Comparison of ENCODE assay signal across 1 cellular context in the genomic region with DNA sequence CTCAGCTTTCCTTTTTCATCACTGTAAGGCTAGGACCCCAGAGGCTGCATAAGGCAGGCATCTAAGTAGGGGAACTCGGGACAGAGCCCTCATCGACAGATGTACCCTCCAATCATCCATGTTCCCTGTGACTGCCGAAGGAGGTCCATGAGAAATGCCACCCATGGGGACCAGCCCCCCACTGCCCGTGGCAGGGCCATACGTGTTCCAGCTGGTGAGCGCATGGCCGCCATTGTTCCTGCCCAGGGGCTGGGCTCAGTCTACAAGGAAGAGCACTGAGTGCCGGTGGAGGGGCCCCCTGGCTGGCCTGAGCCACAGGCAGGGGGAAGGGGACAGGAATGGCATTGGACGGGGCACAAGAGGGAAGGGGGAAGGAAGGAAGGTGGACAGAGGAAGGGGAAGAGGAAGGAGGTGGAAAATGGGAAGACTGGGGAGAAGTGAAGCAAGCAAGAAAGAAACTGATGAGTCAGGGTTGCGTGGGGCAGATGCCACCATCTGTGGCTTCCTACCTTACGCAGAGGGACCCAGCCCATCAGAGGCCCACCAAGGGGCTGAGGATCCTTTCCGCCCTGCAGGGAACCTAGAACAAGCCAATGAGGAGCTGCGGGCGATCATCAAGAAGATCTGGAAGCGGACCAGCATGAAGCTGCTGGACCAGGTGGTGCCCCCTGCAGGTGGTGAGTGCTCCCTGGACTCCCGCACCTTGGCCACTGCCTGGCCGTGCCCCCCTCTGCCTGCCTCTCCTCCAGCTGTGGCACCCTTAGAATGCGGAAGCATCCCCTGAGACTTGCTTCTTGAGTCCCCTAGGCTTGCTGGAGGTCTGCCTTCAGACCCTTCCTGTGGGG.
TF ChIP-seq lines count a peak whose summit lies in the region.

No MANE protein-coding gene starts in this region.

TF ChIP-seq in GM23338, 12 proteins besides CTCF, POLR2A, EP300 and RAD21 (continued from another document):
- TF ChIP-seq ZNF462 (CRISPR knock-in tag; IDR thresholded peaks at IDR 0.05), result no peak
- no peak for TF ChIP-seq EZH2phosphoT487 (IDR thresholded peaks at IDR 0.05; ENCODE audit: unreplicated experiment)
- no peak for TF ChIP-seq STAT1 (IDR thresholded peaks at IDR 0.05; ENCODE audit: unreplicated experiment)
- no peak for TF ChIP-seq NANOG (IDR thresholded peaks at IDR 0.05; ENCODE audit: borderline replicate concordance)
- no peak for TF ChIP-seq CREB1 (CRISPR knock-in tag; IDR thresholded peaks at IDR 0.05; ENCODE audit: low read depth)
- TF ChIP-seq, protein P1, sequence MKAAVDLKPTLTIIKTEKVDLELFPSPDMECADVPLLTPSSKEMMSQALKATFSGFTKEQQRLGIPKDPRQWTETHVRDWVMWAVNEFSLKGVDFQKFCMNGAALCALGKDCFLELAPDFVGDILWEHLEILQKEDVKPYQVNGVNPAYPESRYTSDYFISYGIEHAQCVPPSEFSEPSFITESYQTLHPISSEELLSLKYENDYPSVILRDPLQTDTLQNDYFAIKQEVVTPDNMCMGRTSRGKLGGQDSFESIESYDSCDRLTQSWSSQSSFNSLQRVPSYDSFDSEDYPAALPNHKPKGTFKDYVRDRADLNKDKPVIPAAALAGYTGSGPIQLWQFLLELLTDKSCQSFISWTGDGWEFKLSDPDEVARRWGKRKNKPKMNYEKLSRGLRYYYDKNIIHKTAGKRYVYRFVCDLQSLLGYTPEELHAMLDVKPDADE (IDR thresholded peaks at IDR 0.05), result no peak
- TF ChIP-seq ZNF331 (CRISPR knock-in tag; IDR thresholded peaks at IDR 0.05; ENCODE audit: low read depth), result no peak
- TF ChIP-seq JUNB (IDR thresholded peaks at IDR 0.05; ENCODE audit: unreplicated experiment), result no peak
- no peak for TF ChIP-seq POLR2AphosphoS5 (IDR thresholded peaks at IDR 0.05; ENCODE audit: low read depth)
- TF ChIP-seq ZNF114 (CRISPR knock-in tag; IDR thresholded peaks at IDR 0.05), result no peak
